ENCODE assay signal across 8 cellular contexts in the genomic region with DNA sequence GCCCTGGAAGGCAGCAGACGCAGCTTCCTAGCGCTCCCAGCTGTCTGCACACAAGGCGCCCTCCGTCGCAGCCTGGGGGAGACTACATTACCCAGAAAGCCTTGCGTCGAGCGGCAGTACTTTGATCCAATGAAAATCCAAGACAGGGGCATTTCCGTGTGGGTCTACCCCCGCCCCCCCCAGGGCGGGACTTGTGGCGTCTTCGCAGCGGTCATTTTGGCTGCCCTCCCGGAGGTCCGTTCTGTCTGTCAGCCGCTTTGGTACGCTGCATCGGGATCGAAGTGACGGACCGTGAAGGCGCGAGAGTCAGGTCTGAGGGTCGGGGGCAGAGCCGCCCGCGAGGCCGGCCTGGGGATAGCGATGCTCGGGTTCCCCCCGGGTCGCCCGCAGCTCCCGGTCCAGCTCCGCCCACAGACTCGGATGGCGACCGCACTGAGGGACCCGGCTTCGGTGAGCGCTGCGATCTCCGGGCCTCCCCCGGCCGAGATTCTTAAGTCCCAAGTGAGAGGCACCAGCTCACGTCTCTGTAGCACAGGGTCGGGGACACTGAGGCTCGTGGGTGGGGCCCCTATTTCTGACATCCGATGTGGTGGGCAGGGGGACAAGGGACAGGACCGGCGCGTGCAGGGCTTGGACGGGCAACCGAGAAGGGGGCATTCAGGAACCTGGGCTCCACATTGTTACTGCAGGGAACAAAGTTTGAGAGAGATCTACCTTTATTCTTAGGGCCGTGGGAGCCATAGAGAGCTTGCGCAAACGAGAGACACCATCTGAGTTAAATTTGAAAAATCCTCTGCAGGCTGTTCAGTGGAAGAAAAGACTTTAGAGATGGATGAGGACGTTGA. TPM values are rescaled to one million over a fixed set of nuclear protein-coding genes. Genes with fewer than 3 reads are reported as not detected.
DNase-seq lines count a peak whose midpoint lies in the region; ATAC-seq and TF ChIP-seq lines count a peak whose summit lies in the region.

A gene (plus strand): TSS at position 182 of the 845 bp plus-strand sequence. CDS start 179 bp downstream, at position 361.

- peak within 1 kb of the TSS; percentile 69 for H3K27ac Mint-ChIP-seq in activated T-helper 17 cell treated with anti-CD3 and anti-CD28 coated beads, Interleukin-2, amount 50 U/mL, for 72 hours
- H3K27ac Mint-ChIP-seq in naive thymus-derived CD8-positive, alpha-beta T cell, result peak within 1 kb of the TSS; percentile 78 to 96 (median 94)
- H3K27ac Mint-ChIP-seq in stimulated activated naive B cell treated with anti-CD40 and anti-IgM and Interleukin-4, amounts not matched to agents 10 μg/mL and 1 μg/mL and 100 μg/mL, for 72 hours, result peak within 1 kb of the TSS; percentile 94

- H3K4me1 Mint-ChIP-seq in activated T-helper 17 cell treated with anti-CD3 and anti-CD28 coated beads, Interleukin-2, amount 50 U/mL, for 72 hours, result no peaks in the 10 kb centered on the region
- H3K4me1 Mint-ChIP-seq in naive thymus-derived CD8-positive, alpha-beta T cell, result peaks cover 14 to 29% (median 25%) of the 10 kb centered on the region in 4 donors
- peaks cover 14 to 29% of the 10 kb centered on the region in 2 donors for H3K4me1 Mint-ChIP-seq in stimulated activated naive B cell treated with anti-CD40 and anti-IgM and Interleukin-4, amounts not matched to agents 10 μg/mL and 1 μg/mL and 100 μg/mL, for 72 hours

- peaks cover 36% of the 10 kb centered on the region for H3K36me3 Mint-ChIP-seq in activated T-helper 17 cell treated with anti-CD3 and anti-CD28 coated beads, Interleukin-2, amount 50 U/mL, for 72 hours (ENCODE audit: low read depth)
- H3K36me3 Mint-ChIP-seq in naive thymus-derived CD8-positive, alpha-beta T cell, result peaks cover 42 to 54% (median 53%) of the 10 kb centered on the region in 3 donors
- peaks cover 38 to 48% of the 10 kb centered on the region in 2 donors for H3K36me3 Mint-ChIP-seq in stimulated activated naive B cell treated with anti-CD40 and anti-IgM and Interleukin-4, amounts not matched to agents 10 μg/mL and 1 μg/mL and 100 μg/mL, for 72 hours

- H4K20me1 ChIP-seq in DOHH2 (ENCODE audit: control insufficient read depth, insufficient read depth, low read depth, low read length), result no peaks in the 10 kb centered on the region

- peaks cover 6% of the 10 kb centered on the region for H3K4me1 ChIP-seq in DOHH2 (ENCODE audit: control insufficient read depth, low read length)

- peak within 1 kb of the TSS; percentile 85 for H3K4me3 Mint-ChIP-seq in activated T-helper 17 cell treated with anti-CD3 and anti-CD28 coated beads, Interleukin-2, amount 50 U/mL, for 72 hours
- peak within 1 kb of the TSS; percentile 84 to 97 (median 94) for H3K4me3 Mint-ChIP-seq in naive thymus-derived CD8-positive, alpha-beta T cell
- H3K4me3 Mint-ChIP-seq in stimulated activated naive B cell treated with anti-CD40 and anti-IgM and Interleukin-4, amounts not matched to agents 10 μg/mL and 1 μg/mL and 100 μg/mL, for 72 hours, result peak within 1 kb of the TSS; percentile 87 to 94

- peaks cover 14% of the 10 kb centered on the region for H3K9me3 Mint-ChIP-seq in activated T-helper 17 cell treated with anti-CD3 and anti-CD28 coated beads, Interleukin-2, amount 50 U/mL, for 72 hours
- H3K9me3 Mint-ChIP-seq in naive thymus-derived CD8-positive, alpha-beta T cell, result peaks cover 12 to 62% (median 38%) of the 10 kb centered on the region in 9 donors
- peaks cover 10 to 12% of the 10 kb centered on the region in 2 donors for H3K9me3 Mint-ChIP-seq in stimulated activated naive B cell treated with anti-CD40 and anti-IgM and Interleukin-4, amounts not matched to agents 10 μg/mL and 1 μg/mL and 100 μg/mL, for 72 hours

- peak within 1 kb of the TSS; percentile 83 for H3K4me3 ChIP-seq in DOHH2 (ENCODE audit: low read length)

- DNase-seq in RPMI8226 (peak; percentile 96), fibroblast of peridontal ligament (ENCODE audit: extremely low read depth) (peak; percentile 92)
- peak; percentile 75 to 94 (median 85) for DNase-seq in naive thymus-derived CD8-positive, alpha-beta T cell
- peak; percentile 84 for DNase-seq in stimulated activated naive B cell treated with anti-CD40 and anti-IgM and Interleukin-4, amounts not matched to agents 10 μg/mL and 1 μg/mL and 100 μg/mL, for 72 hours

- peaks cover 19% of the 10 kb centered on the region for H3K9me3 ChIP-seq in DOHH2 (ENCODE audit: control insufficient read depth, insufficient read depth, low read length)
- H3K9me3 ChIP-seq in KOPT-K1 (ENCODE audit: insufficient read depth, low read length, poor library complexity, severe bottlenecking), result peaks cover 22% of the 10 kb centered on the region

- TF ChIP-seq CTCF in DOHH2 (IDR thresholded peaks at IDR 0.05; ENCODE audit: low read depth, low read length, poor library complexity, severe bottlenecking), result no peak

- H3K79me2 ChIP-seq in DOHH2 (ENCODE audit: control insufficient read depth, low read length), result no peaks in the 10 kb centered on the region

- H3K27ac ChIP-seq in DOHH2 (ENCODE audit: low read depth, low read length) (no peak within 1 kb of the TSS), KOPT-K1 (ENCODE audit: low read depth, low read length, poor library complexity, severe bottlenecking) (peak within 1 kb of the TSS; percentile 63)

- no peaks in the 10 kb centered on the region for H3K27me3 ChIP-seq in DOHH2 (ENCODE audit: control insufficient read depth, low read length)

- H3K27me3 Mint-ChIP-seq in activated T-helper 17 cell treated with anti-CD3 and anti-CD28 coated beads, Interleukin-2, amount 50 U/mL, for 72 hours, result no peaks in the 10 kb centered on the region
- no peaks in the 10 kb centered on the region for H3K27me3 Mint-ChIP-seq in naive thymus-derived CD8-positive, alpha-beta T cell
- no peaks in the 10 kb centered on the region for H3K27me3 Mint-ChIP-seq in stimulated activated naive B cell treated with anti-CD40 and anti-IgM and Interleukin-4, amounts not matched to agents 10 μg/mL and 1 μg/mL and 100 μg/mL, for 72 hours

- H3K36me3 ChIP-seq in DOHH2 (ENCODE audit: control insufficient read depth, low read length), result no peaks in the 10 kb centered on the region
- peaks cover 35% of the 10 kb centered on the region for H3K36me3 ChIP-seq in KOPT-K1 (ENCODE audit: insufficient read depth, low read length)

- ATAC-seq in GM21786 (IDR thresholded peaks at IDR 0.05; ENCODE audit: unreplicated experiment), result peak; percentile 95
- ATAC-seq in activated T-helper 17 cell treated with anti-CD3 and anti-CD28 coated beads, Interleukin-2, amount 50 U/mL, for 72 hours (replicated peaks), result peak; percentile 100
- ATAC-seq in naive thymus-derived CD8-positive, alpha-beta T cell, result peak; percentile 97 to 99
- ATAC-seq in stimulated activated naive B cell treated with anti-CD40 and anti-IgM and Interleukin-4, amounts not matched to agents 10 μg/mL and 1 μg/mL and 100 μg/mL, for 72 hours (replicated peaks), result peak; percentile 99 to 100

- H3F3A ChIP-seq in DOHH2 (ENCODE audit: control insufficient read depth, insufficient read depth), result no peaks in the 10 kb centered on the region

- POLR2A ChIA-PET in naive thymus-derived CD8-positive, alpha-beta T cell (lab: Charles Lee), result interaction anchor here (0.6 to 3.0 kb wide), 15 partner anchors 15 to 730 kb away, joined by 3 to 22 read pairs (median 4); a partner anchor contains a TSS

- H3K4me2 ChIP-seq in DOHH2 (ENCODE audit: low read length), result peak within 1 kb of the TSS; percentile 84

- H3K9me2 ChIP-seq in DOHH2 (replicated peaks; ENCODE audit: control insufficient read depth, low read length), result no peaks in the 10 kb centered on the region

RNA-seq across cellular contexts. Expression of the gene that starts here (rescaled TPM):
- total RNA-seq in activated T-helper 17 cell treated with anti-CD3 and anti-CD28 coated beads, Interleukin-2, amount 50 U/mL, for 72 hours, result 10 to 100 TPM in 1 of 2 donors, 1 to 10 TPM in 1; 8.4 to 14.0 TPM
- total RNA-seq in naive thymus-derived CD8-positive, alpha-beta T cell, result 10 to 100 TPM; 49.9 to 56.6 TPM
- polyA plus RNA-seq in naive thymus-derived CD8-positive, alpha-beta T cell, result 10 to 100 TPM; 13.5 to 18.5 (median 15.5) TPM
